In genomic region chr18:26367425-26367824, GRCh38 we compare ENCODE assay signal across 7 cellular contexts.
"Had no signal": no experiment of that assay in that cellular context is flagged by ENCODE, and none has a peak within 500 bp of the region (broad histone marks: within the 10 kb centered on the region; RNA-seq: fewer than 3 reads in every experiment).

No MANE protein-coding gene starts in this region.

- H3K27me3 Mint-ChIP-seq: IgD-negative memory B cell had no signal

- H3K4me3 Mint-ChIP-seq: IgD-negative memory B cell had no signal

- ATAC-seq: HepG2, K562 had no signal

- H3K4me1 Mint-ChIP-seq: IgD-negative memory B cell had no signal

- DNase-seq: IMR-90, KBM-7, KG1 had no signal

- H3K4me3 ChIP-seq: K562 had no signal

- H3K27ac Mint-ChIP-seq: IgD-negative memory B cell had no signal

- H3K27ac ChIP-seq: HL-60 had no signal
